In the genomic region with DNA sequence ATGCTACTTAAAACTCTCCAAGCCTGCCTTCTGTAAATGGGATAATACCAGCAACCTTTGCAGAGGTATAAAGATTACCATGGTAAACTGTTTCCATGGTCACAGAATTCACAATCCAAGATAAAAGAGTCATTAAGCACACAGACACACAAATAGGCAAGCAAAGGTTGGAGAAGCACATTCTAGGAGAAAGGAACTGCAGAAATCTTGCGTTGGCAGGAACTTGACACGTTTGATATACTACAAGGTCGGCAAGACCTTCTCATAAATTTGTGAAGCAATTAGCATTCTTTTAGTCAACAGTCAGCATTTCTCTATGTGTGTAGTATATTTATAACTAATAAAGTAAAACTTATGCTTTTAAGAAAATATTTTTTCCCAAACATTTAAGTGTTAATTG, we compare ENCODE assay signal across 2 cellular contexts.
A peak's percentile ranks its signal among the peaks of the same experiment; 100 is the strongest.
TF ChIP-seq lines count a peak whose summit lies in the region.

No MANE protein-coding gene starts in this region.

TF ChIP-seq in A549, 52 proteins besides CTCF, POLR2A, EP300 and RAD21:
- TF ChIP-seq HEYL (CRISPR knock-in tag; IDR thresholded peaks at IDR 0.05), result no peak
- peak; percentile 72 for TF ChIP-seq MAFK (IDR thresholded peaks at IDR 0.05; ENCODE audit: partially characterized antibody)
- no peak for TF ChIP-seq RCOR1 (IDR thresholded peaks at IDR 0.05; ENCODE audit: low read depth, low read length)

TF ChIP-seq in K562, 482 proteins besides CTCF, POLR2A, EP300 and RAD21 (continues in another document):
- TF ChIP-seq MCM7 (IDR thresholded peaks at IDR 0.05), result no peak
- TF ChIP-seq SAP30 (IDR thresholded peaks at IDR 0.05; ENCODE audit: borderline replicate concordance, insufficient read depth, low read depth, low read length, poor library complexity, severe bottlenecking), result no peak
- TF ChIP-seq TRIM24 (IDR thresholded peaks at IDR 0.05), result no peak
- TF ChIP-seq TSC22D4 (tag; IDR thresholded peaks at IDR 0.05), result no peak
- TF ChIP-seq, protein P1, sequence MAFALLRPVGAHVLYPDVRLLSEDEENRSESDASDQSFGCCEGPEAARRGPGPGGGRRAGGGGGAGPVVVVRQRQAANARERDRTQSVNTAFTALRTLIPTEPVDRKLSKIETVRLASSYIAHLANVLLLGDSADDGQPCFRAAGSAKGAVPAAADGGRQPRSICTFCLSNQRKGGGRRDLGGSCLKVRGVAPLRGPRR (CRISPR knock-in tag; IDR thresholded peaks at IDR 0.05), result no peak
- TF ChIP-seq, protein P2, sequence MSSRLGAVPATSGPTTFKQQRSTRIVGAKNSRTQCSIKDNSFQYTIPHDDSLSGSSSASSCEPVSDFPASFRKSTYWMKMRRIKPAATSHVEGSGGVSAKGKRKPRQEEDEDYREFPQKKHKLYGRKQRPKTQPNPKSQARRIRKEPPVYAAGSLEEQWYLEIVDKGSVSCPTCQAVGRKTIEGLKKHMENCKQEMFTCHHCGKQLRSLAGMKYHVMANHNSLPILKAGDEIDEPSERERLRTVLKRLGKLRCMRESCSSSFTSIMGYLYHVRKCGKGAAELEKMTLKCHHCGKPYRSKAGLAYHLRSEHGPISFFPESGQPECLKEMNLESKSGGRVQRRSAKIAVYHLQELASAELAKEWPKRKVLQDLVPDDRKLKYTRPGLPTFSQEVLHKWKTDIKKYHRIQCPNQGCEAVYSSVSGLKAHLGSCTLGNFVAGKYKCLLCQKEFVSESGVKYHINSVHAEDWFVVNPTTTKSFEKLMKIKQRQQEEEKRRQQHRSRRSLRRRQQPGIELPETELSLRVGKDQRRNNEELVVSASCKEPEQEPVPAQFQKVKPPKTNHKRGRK (tag; IDR thresholded peaks at IDR 0.05), result no peak
- TF ChIP-seq, protein P3, sequence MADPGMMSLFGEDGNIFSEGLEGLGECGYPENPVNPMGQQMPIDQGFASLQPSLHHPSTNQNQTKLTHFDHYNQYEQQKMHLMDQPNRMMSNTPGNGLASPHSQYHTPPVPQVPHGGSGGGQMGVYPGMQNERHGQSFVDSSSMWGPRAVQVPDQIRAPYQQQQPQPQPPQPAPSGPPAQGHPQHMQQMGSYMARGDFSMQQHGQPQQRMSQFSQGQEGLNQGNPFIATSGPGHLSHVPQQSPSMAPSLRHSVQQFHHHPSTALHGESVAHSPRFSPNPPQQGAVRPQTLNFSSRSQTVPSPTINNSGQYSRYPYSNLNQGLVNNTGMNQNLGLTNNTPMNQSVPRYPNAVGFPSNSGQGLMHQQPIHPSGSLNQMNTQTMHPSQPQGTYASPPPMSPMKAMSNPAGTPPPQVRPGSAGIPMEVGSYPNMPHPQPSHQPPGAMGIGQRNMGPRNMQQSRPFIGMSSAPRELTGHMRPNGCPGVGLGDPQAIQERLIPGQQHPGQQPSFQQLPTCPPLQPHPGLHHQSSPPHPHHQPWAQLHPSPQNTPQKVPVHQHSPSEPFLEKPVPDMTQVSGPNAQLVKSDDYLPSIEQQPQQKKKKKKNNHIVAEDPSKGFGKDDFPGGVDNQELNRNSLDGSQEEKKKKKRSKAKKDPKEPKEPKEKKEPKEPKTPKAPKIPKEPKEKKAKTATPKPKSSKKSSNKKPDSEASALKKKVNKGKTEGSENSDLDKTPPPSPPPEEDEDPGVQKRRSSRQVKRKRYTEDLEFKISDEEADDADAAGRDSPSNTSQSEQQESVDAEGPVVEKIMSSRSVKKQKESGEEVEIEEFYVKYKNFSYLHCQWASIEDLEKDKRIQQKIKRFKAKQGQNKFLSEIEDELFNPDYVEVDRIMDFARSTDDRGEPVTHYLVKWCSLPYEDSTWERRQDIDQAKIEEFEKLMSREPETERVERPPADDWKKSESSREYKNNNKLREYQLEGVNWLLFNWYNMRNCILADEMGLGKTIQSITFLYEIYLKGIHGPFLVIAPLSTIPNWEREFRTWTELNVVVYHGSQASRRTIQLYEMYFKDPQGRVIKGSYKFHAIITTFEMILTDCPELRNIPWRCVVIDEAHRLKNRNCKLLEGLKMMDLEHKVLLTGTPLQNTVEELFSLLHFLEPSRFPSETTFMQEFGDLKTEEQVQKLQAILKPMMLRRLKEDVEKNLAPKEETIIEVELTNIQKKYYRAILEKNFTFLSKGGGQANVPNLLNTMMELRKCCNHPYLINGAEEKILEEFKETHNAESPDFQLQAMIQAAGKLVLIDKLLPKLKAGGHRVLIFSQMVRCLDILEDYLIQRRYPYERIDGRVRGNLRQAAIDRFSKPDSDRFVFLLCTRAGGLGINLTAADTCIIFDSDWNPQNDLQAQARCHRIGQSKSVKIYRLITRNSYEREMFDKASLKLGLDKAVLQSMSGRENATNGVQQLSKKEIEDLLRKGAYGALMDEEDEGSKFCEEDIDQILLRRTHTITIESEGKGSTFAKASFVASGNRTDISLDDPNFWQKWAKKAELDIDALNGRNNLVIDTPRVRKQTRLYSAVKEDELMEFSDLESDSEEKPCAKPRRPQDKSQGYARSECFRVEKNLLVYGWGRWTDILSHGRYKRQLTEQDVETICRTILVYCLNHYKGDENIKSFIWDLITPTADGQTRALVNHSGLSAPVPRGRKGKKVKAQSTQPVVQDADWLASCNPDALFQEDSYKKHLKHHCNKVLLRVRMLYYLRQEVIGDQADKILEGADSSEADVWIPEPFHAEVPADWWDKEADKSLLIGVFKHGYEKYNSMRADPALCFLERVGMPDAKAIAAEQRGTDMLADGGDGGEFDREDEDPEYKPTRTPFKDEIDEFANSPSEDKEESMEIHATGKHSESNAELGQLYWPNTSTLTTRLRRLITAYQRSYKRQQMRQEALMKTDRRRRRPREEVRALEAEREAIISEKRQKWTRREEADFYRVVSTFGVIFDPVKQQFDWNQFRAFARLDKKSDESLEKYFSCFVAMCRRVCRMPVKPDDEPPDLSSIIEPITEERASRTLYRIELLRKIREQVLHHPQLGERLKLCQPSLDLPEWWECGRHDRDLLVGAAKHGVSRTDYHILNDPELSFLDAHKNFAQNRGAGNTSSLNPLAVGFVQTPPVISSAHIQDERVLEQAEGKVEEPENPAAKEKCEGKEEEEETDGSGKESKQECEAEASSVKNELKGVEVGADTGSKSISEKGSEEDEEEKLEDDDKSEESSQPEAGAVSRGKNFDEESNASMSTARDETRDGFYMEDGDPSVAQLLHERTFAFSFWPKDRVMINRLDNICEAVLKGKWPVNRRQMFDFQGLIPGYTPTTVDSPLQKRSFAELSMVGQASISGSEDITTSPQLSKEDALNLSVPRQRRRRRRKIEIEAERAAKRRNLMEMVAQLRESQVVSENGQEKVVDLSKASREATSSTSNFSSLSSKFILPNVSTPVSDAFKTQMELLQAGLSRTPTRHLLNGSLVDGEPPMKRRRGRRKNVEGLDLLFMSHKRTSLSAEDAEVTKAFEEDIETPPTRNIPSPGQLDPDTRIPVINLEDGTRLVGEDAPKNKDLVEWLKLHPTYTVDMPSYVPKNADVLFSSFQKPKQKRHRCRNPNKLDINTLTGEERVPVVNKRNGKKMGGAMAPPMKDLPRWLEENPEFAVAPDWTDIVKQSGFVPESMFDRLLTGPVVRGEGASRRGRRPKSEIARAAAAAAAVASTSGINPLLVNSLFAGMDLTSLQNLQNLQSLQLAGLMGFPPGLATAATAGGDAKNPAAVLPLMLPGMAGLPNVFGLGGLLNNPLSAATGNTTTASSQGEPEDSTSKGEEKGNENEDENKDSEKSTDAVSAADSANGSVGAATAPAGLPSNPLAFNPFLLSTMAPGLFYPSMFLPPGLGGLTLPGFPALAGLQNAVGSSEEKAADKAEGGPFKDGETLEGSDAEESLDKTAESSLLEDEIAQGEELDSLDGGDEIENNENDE (IDR thresholded peaks at IDR 0.05; ENCODE audit: low read depth, low read length), result no peak
- TF ChIP-seq, protein P4, sequence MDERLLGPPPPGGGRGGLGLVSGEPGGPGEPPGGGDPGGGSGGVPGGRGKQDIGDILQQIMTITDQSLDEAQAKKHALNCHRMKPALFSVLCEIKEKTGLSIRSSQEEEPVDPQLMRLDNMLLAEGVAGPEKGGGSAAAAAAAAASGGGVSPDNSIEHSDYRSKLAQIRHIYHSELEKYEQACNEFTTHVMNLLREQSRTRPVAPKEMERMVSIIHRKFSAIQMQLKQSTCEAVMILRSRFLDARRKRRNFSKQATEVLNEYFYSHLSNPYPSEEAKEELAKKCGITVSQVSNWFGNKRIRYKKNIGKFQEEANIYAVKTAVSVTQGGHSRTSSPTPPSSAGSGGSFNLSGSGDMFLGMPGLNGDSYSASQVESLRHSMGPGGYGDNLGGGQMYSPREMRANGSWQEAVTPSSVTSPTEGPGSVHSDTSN (CRISPR knock-in tag; IDR thresholded peaks at IDR 0.05; ENCODE audit: low read depth), result no peak
- TF ChIP-seq, protein P4 (tag; conservative IDR thresholded peaks at IDR 0.05; ENCODE audit: low read depth), result peak; percentile 57
- TF ChIP-seq, protein P5, sequence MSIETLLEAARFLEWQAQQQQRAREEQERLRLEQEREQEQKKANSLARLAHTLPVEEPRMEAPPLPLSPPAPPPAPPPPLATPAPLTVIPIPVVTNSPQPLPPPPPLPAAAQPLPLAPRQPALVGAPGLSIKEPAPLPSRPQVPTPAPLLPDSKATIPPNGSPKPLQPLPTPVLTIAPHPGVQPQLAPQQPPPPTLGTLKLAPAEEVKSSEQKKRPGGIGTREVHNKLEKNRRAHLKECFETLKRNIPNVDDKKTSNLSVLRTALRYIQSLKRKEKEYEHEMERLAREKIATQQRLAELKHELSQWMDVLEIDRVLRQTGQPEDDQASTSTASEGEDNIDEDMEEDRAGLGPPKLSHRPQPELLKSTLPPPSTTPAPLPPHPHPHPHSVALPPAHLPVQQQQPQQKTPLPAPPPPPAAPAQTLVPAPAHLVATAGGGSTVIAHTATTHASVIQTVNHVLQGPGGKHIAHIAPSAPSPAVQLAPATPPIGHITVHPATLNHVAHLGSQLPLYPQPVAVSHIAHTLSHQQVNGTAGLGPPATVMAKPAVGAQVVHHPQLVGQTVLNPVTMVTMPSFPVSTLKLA (conservative IDR thresholded peaks at IDR 0.05), result no peak
- TF ChIP-seq NR4A1 (CRISPR knock-in tag; IDR thresholded peaks at IDR 0.05), result no peak
- no peak for TF ChIP-seq NR4A1 (tag; IDR thresholded peaks at IDR 0.05)
- TF ChIP-seq RFX1 (IDR thresholded peaks at IDR 0.05), result peak; percentile 44; the same call in 1 of the 2 replicates
- peak; percentile 3; the same call in 1 of the 2 replicates for TF ChIP-seq MAFF (IDR thresholded peaks at IDR 0.05; ENCODE audit: low read length)
- TF ChIP-seq, protein P6, sequence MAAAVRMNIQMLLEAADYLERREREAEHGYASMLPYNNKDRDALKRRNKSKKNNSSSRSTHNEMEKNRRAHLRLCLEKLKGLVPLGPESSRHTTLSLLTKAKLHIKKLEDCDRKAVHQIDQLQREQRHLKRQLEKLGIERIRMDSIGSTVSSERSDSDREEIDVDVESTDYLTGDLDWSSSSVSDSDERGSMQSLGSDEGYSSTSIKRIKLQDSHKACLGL (CRISPR knock-in tag; IDR thresholded peaks at IDR 0.05; ENCODE audit: borderline replicate concordance, poor library complexity, severe bottlenecking), result no peak
- peak; percentile 67 for TF ChIP-seq ZNF316 (IDR thresholded peaks at IDR 0.05)
- TF ChIP-seq C11orf30 (IDR thresholded peaks at IDR 0.05; ENCODE audit: low read depth), result peak; percentile 36; the same call in 1 of the 2 replicates
- TF ChIP-seq BHLHE40 (IDR thresholded peaks at IDR 0.05; ENCODE audit: low read length), result no peak
- no peak for TF ChIP-seq ZBED1 (IDR thresholded peaks at IDR 0.05)
- TF ChIP-seq POLR2AphosphoS2 (IDR thresholded peaks at IDR 0.05; ENCODE audit: low read length), result no peak
- peak; percentile 19; the same call in 1 of the 2 replicates for TF ChIP-seq MAFK (IDR thresholded peaks at IDR 0.05; ENCODE audit: low read length)
- TF ChIP-seq, protein P7, sequence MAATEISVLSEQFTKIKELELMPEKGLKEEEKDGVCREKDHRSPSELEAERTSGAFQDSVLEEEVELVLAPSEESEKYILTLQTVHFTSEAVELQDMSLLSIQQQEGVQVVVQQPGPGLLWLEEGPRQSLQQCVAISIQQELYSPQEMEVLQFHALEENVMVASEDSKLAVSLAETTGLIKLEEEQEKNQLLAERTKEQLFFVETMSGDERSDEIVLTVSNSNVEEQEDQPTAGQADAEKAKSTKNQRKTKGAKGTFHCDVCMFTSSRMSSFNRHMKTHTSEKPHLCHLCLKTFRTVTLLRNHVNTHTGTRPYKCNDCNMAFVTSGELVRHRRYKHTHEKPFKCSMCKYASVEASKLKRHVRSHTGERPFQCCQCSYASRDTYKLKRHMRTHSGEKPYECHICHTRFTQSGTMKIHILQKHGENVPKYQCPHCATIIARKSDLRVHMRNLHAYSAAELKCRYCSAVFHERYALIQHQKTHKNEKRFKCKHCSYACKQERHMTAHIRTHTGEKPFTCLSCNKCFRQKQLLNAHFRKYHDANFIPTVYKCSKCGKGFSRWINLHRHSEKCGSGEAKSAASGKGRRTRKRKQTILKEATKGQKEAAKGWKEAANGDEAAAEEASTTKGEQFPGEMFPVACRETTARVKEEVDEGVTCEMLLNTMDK (IDR thresholded peaks at IDR 0.05; ENCODE audit: borderline replicate concordance, insufficient read depth, low read depth, low read length, poor library complexity, severe bottlenecking), result no peak
- no peak for TF ChIP-seq YBX1 (IDR thresholded peaks at IDR 0.05)
- TF ChIP-seq ZBTB8A (IDR thresholded peaks at IDR 0.05; ENCODE audit: partially characterized antibody), result no peak
- TF ChIP-seq ZBTB1 (CRISPR knock-in tag; IDR thresholded peaks at IDR 0.05; ENCODE audit: borderline replicate concordance, low read depth), result no peak
- TF ChIP-seq KLF10 (CRISPR knock-in tag; IDR thresholded peaks at IDR 0.05), result no peak
- no peak for TF ChIP-seq SETDB1 (IDR thresholded peaks at IDR 0.05; ENCODE audit: low read length)
- TF ChIP-seq EWSR1 (IDR thresholded peaks at IDR 0.05; ENCODE audit: borderline replicate concordance, low read depth, partially characterized antibody), result no peak
- no peak for TF ChIP-seq ZNF696 (CRISPR knock-in tag; conservative IDR thresholded peaks at IDR 0.05)
- TF ChIP-seq, protein P8, sequence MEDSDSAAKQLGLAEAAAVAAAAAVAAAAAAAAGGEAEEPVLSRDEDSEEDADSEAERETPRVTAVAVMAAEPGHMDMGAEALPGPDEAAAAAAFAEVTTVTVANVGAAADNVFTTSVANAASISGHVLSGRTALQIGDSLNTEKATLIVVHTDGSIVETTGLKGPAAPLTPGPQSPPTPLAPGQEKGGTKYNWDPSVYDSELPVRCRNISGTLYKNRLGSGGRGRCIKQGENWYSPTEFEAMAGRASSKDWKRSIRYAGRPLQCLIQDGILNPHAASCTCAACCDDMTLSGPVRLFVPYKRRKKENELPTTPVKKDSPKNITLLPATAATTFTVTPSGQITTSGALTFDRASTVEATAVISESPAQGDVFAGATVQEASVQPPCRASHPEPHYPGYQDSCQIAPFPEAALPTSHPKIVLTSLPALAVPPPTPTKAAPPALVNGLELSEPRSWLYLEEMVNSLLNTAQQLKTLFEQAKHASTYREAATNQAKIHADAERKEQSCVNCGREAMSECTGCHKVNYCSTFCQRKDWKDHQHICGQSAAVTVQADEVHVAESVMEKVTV (CRISPR knock-in tag; IDR thresholded peaks at IDR 0.05), result no peak
- peak; percentile 30 for TF ChIP-seq MEIS2 (IDR thresholded peaks at IDR 0.05; ENCODE audit: partially characterized antibody)
